ENCODE assay signal across 13 cellular contexts in the genomic region with DNA sequence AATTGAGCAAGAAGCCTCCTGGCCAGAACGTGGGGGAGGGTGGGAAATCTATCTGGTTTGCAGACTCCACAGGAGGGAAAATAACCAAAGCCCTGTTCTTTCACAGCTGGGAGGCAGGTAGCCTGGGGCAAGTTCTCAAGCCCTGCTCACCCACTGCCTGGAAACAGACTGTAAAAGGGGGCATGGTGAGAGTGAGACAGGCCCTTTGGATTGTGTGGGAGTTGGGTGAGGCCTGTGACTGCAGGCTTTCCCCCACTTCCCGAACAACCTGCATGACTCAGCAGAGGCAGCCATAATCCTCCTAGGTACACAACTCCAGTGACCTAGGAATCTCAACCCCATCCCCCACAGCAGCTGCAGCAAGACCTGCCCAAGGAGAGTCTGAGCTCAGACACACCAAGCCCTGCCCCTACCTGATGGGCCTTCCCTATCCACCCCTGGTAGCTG. TPM values are rescaled to one million over a fixed set of nuclear protein-coding genes. Genes with fewer than 3 reads are reported as not detected.
DNase-seq lines count a peak whose midpoint lies in the region; ATAC-seq, FAIRE-seq and TF ChIP-seq lines count a peak whose summit lies in the region.
"Not testable (repeated sequence)": the region's sequence is repeated elsewhere in the genome, so short reads cannot be mapped to it uniquely, and the experiment has no call there.
"Had no signal": no experiment of that assay in that cellular context is flagged by ENCODE, and none has a peak within 500 bp of the region (broad histone marks: within the 10 kb centered on the region; RNA-seq: fewer than 3 reads in every experiment).

No MANE protein-coding gene starts in this region.

- H2AFZ ChIP-seq in hepatocyte = not testable (repeated sequence)

- not testable (repeated sequence) for H3K4me2 ChIP-seq in hepatocyte

- ATAC-seq in RWPE2 (ENCODE audit: low read depth) = peak; percentile 98

- peak overlapping the region; percentile 86 for H3K27ac Mint-ChIP-seq in neural crest cell (ENCODE audit: unreplicated experiment)

- WGBS in hepatocyte (ENCODE audit: low lambda C conversion rate, missing lambda C conversion rate) = 8% methylated on average over 2 of the region's 2 CpGs

- TF ChIP-seq CTCF in RWPE2 (IDR thresholded peaks at IDR 0.05; ENCODE audit: poor library complexity, severe bottlenecking); bronchial epithelial cell (IDR thresholded peaks at IDR 0.05; ENCODE audit: insufficient read depth, low read length, severe bottlenecking); hepatocyte (IDR thresholded peaks at IDR 0.05; ENCODE audit: poor library complexity); neural crest cell (conservative IDR thresholded peaks at IDR 0.05): not testable (repeated sequence)

- not testable (repeated sequence) for FAIRE-seq in bronchial epithelial cell (lab: Jason Lieb, UNC)

- H3K9me3 Mint-ChIP-seq in neural crest cell = not testable (repeated sequence)

- not testable (repeated sequence) for H3K4me3 Mint-ChIP-seq in neural crest cell

- H3K4me1 Mint-ChIP-seq in neural crest cell = not testable (repeated sequence)

- H3K27me3 ChIP-seq in HUES48 (ENCODE audit: control insufficient read depth, insufficient read depth, low read length); RWPE2 (ENCODE audit: insufficient read depth, poor library complexity, severe bottlenecking); bronchial epithelial cell (ENCODE audit: control insufficient read depth, insufficient read depth, low read length); hepatocyte: not testable (repeated sequence)

- H3K9ac ChIP-seq in HUES48 (ENCODE audit: low read depth, low read length) = peak overlapping the region; percentile 61; the same call in 1 of the 2 replicates

- H3K9me2 ChIP-seq in hepatocyte (replicated peaks; ENCODE audit: insufficient read depth) = not testable (repeated sequence)

- not testable (repeated sequence) for H3K79me2 ChIP-seq in hepatocyte

- not testable (repeated sequence) for H3K36me3 Mint-ChIP-seq in neural crest cell (ENCODE audit: low read depth)

- not testable (repeated sequence) for H4K20me1 ChIP-seq in hepatocyte (ENCODE audit: insufficient read depth, poor library complexity, severe bottlenecking)

- not testable (repeated sequence) for H3K36me3 ChIP-seq in HUES48 (ENCODE audit: control insufficient read depth, insufficient read depth, low read length); RWPE2 (ENCODE audit: low read depth); bronchial epithelial cell (ENCODE audit: control insufficient read depth, insufficient read depth, low read length); hepatocyte (replicated peaks; ENCODE audit: insufficient read depth, low read depth)

- peak; percentile 11 for DNase-seq in A172 (ENCODE audit: low spot score)
- DNase-seq in EL = peak; percentile 12
- DNase-seq in NCI-H226 = peak; percentile 93
- peak; percentile 88 for DNase-seq in RWPE2 (ENCODE audit: low spot score)
- peak; percentile 98 for DNase-seq in bronchial epithelial cell (ENCODE audit: low read depth)
- peak; percentile 42 for DNase-seq in hepatocyte (ENCODE audit: low spot score)
- not testable (repeated sequence) for DNase-seq in neural crest cell (ENCODE audit: low read depth, low spot score)

- not testable (repeated sequence) for H3K27me3 Mint-ChIP-seq in neural crest cell (ENCODE audit: low read depth)

- 0 out of 2 replicates have a peak overlapping the region, but pooled peaks have one; percentile 19 for H3K4me3 ChIP-seq in HUES48 (ENCODE audit: low read depth, low read length)
- not testable (repeated sequence) for H3K4me3 ChIP-seq in RWPE2 (ENCODE audit: severe bottlenecking); bronchial epithelial cell (ENCODE audit: low read depth, low read length); hepatocyte

- H3K4me1 ChIP-seq in HUES48 (ENCODE audit: control insufficient read depth, insufficient read depth, low read length) = peaks cover 13% of the 10 kb centered on the region
- H3K4me1 ChIP-seq in RWPE2 (ENCODE audit: insufficient read depth, poor library complexity, severe bottlenecking); hepatocyte (ENCODE audit: insufficient read depth): not testable (repeated sequence)

- not testable (repeated sequence) for H3K9me3 ChIP-seq in HUES48 (ENCODE audit: control insufficient read depth, insufficient read depth, low read length); RWPE2 (ENCODE audit: severe bottlenecking); hepatocyte (ENCODE audit: low read depth)

- H3K27ac ChIP-seq in HUES48 (ENCODE audit: low read depth, low read length) (peak overlapping the region; percentile 96), RWPE2 (ENCODE audit: poor library complexity, severe bottlenecking) (peak overlapping the region; percentile 70), hepatocyte (peak overlapping the region; percentile 23)

RNA-seq across cellular contexts. Expression of a gene that starts 34.6 kb away (rescaled TPM):
- 110 TPM in 2 replicates for total RNA-seq in A172 (2014; rRNA removed; shearing (Covaris generic))
- total RNA-seq in bronchial epithelial cell (36.9 and 54.3 TPM in 2 replicates), hepatocyte (170 and 177 TPM in 2 replicates), neural crest cell (110 and 111 TPM in 2 replicates)
- 191 and 195 TPM in 2 replicates for polyA plus RNA-seq in hepatocyte

RNA-seq across cellular contexts. Expression of a gene that starts 42.0 kb away (rescaled TPM):
- not detected in 2 replicates for total RNA-seq in A172 (2014; rRNA removed; shearing (Covaris generic))
- total RNA-seq in bronchial epithelial cell (0.13 TPM in 1 of 2 replicates, not detected in the other), hepatocyte (0.17 TPM in 1 of 2 replicates, not detected in the other), neural crest cell (0.16 and 0.20 TPM in 2 replicates)
- not detected in 2 replicates for polyA plus RNA-seq in hepatocyte
- total RNA-seq: myocyte, omental fat pad, right atrium auricular region, ureter had no signal
- polyA plus RNA-seq: lung had no signal

RNA-seq across cellular contexts. Expression of a gene that starts 42.0 kb away (rescaled TPM):
- total RNA-seq in A172 (2014; rRNA removed; shearing (Covaris generic)) = 14.0 and 18.2 TPM in 2 replicates
- total RNA-seq in bronchial epithelial cell (21.9 and 25.3 TPM in 2 replicates), hepatocyte (15.5 and 15.6 TPM in 2 replicates), neural crest cell (28.0 and 31.1 TPM in 2 replicates)
- 19.2 and 19.6 TPM in 2 replicates for polyA plus RNA-seq in hepatocyte

Comparison
In these comparisons a context has a peak if more than half of its experiments do, and no peak if none do; other contexts are left out.
1. H3K27ac ChIP-seq: peak in every context shown above with its lines; median percentile 96 in HUES48; 70 in RWPE2; 23 in hepatocyte.